Comparison of ENCODE assay signal across 13 cellular contexts in genomic region chr12:106170285-106170684, GRCh38. TPM values are rescaled to one million over a fixed set of nuclear protein-coding genes. Genes with fewer than 3 reads are reported as not detected.
DNase-seq lines count a peak whose midpoint lies in the region; ATAC-seq, FAIRE-seq and TF ChIP-seq lines count a peak whose summit lies in the region.
"Had no signal": no experiment of that assay in that cellular context is flagged by ENCODE, and none has a peak within 500 bp of the region (broad histone marks: within the 10 kb centered on the region; RNA-seq: fewer than 3 reads in every experiment).

No MANE protein-coding gene starts in this region.

- H3K4me1 ChIP-seq in body of pancreas = no peaks in the 10 kb centered on the region
- no peaks in the 10 kb centered on the region for H3K4me1 ChIP-seq in stomach

- ATAC-seq in body of pancreas (no peak), HG02840 (IDR thresholded peaks at IDR 0.05; ENCODE audit: low FRiP score, unreplicated experiment) (no peak), GM19467 (IDR thresholded peaks at IDR 0.05; ENCODE audit: unreplicated experiment) (no peak)

- TF ChIP-seq CTCF in AG10803 (conservative IDR thresholded peaks at IDR 0.05; ENCODE audit: low read length) (no peak), bronchial epithelial cell (IDR thresholded peaks at IDR 0.05; ENCODE audit: insufficient read depth, low read length, severe bottlenecking) (no peak), lower leg skin (IDR thresholded peaks at IDR 0.05) (no peak), body of pancreas (IDR thresholded peaks at IDR 0.05) (no peak), stomach (IDR thresholded peaks at IDR 0.05) (no peak)

- intact Hi-C loops in lower leg skin (cut with DNase I; ENCODE audit: low total_unique reads) = no loop called here
- intact Hi-C loops in body of pancreas (cut with DNase I) = no loop called here
- intact Hi-C loops in stomach (cut with DNase I; ENCODE audit: low total_unique reads) = no loop called here

- no peaks in the 10 kb centered on the region for H3K9me3 ChIP-seq in body of pancreas
- H3K9me3 ChIP-seq in stomach = peaks cover 0 to 6% (median 4%) of the 10 kb centered on the region in 4 donors

- TF ChIP-seq EP300 in stomach (IDR thresholded peaks at IDR 0.05) = no peak

- WGBS in lower leg skin, 2 donors = 48 to 55% methylated on average over 4 of the region's 4 CpGs
- 70 to 71% methylated on average over 4 of the region's 4 CpGs for WGBS in body of pancreas, 2 donors
- 61 to 82% (median 72%) methylated on average over 4 of the region's 4 CpGs for WGBS in stomach, 5 donors

- no peak for TF ChIP-seq POLR2A in lower leg skin (IDR thresholded peaks at IDR 0.05)
- no peak for TF ChIP-seq POLR2A in body of pancreas (IDR thresholded peaks at IDR 0.05)
- TF ChIP-seq POLR2A in stomach (IDR thresholded peaks at IDR 0.05) = no peak

- H3K36me3 ChIP-seq in bronchial epithelial cell (ENCODE audit: control insufficient read depth, insufficient read depth, low read length) (no peaks in the 10 kb centered on the region), body of pancreas (replicated peaks in 1 of 2; ENCODE audit: insufficient read depth in 1 of 2, low read depth in 2 of 2) (no peaks in the 10 kb centered on the region), stomach (no peaks in the 10 kb centered on the region)

- H3K4me3 ChIP-seq in AG10803 (ENCODE audit: low read length) (no peak overlapping the region), bronchial epithelial cell (ENCODE audit: low read depth, low read length) (no peak overlapping the region), lower leg skin (ENCODE audit: low read depth, poor library complexity, severe bottlenecking) (no peak overlapping the region), body of pancreas (no peak overlapping the region), stomach (no peak overlapping the region)

- no peaks in the 10 kb centered on the region for H3K27me3 ChIP-seq in bronchial epithelial cell (ENCODE audit: control insufficient read depth, insufficient read depth, low read length)
- H3K27me3 ChIP-seq in body of pancreas = no peaks in the 10 kb centered on the region
- H3K27me3 ChIP-seq in stomach = no peaks in the 10 kb centered on the region

- no peak for FAIRE-seq in bronchial epithelial cell (lab: Jason Lieb, UNC)

- DNase-seq in AG10803 (ENCODE audit: low read depth) = peak; percentile 91
- peak; percentile 29 for DNase-seq in LoVo (ENCODE audit: low spot score)
- peak; percentile 57 for DNase-seq in bronchial epithelial cell (ENCODE audit: low read depth)
- peak; percentile 55 to 88 for DNase-seq in lower leg skin (ENCODE audit: low spot score in 2 of 2)
- DNase-seq in body of pancreas = no peak
- no peak for DNase-seq in stomach
- DNase-seq: activated CD8-positive, alpha-beta memory T cell treated with anti-CD3 and anti-CD28 coated beads, Interleukin-2, amount 50 U/mL, for 4 hours; activated naive CD8-positive, alpha-beta T cell treated with anti-CD3 and anti-CD28 coated beads, Interleukin-2, amount 50 U/mL, for 24 hours; NCI-H526 treated with DMSO at 0.1 percent for 48 hours had no signal

- H3K27ac ChIP-seq in body of pancreas (no peak overlapping the region), stomach (no peak overlapping the region)
- H3K27ac ChIP-seq: C4-2B, VCaP had no signal

RNA-seq across cellular contexts. Expression of gene NUAK1, which starts 31.5 kb away (rescaled TPM):
- total RNA-seq in bronchial epithelial cell = 3.1 and 7.6 TPM in 2 replicates
- total RNA-seq in lower leg skin = 10 to 100 TPM; 23.9 to 66.1 (median 42.3) TPM
- total RNA-seq in body of pancreas = 1 to 10 TPM; 5.3 to 9.1 TPM
- total RNA-seq in stomach = 10 to 100 TPM in 3 of 5 donors, 1 to 10 TPM in 1, under 1 TPM in 1; 0.58 to 79.0 (median 11.7) TPM
- 1 to 10 TPM in 2 of 3 donors, under 1 TPM in 1; 0.80 to 2.6 (median 2.4) TPM for polyA plus RNA-seq in stomach

Comparison
In these comparisons a context has a peak if more than half of its experiments do, and no peak if none do; other contexts are left out.
1. DNase-seq: peak in AG10803 (single experiment), LoVo (single experiment), bronchial epithelial cell (single experiment) and lower leg skin (2 of 2); none in body of pancreas (0 of 4) and stomach (single experiment).